9 cellular contexts compared by ENCODE assay signal in genomic region chr5:126358525-126358924, GRCh38.
DNase-seq lines count a peak whose midpoint lies in the region; ATAC-seq, FAIRE-seq and TF ChIP-seq lines count a peak whose summit lies in the region.
"Had no signal": no experiment of that assay in that cellular context is flagged by ENCODE, and none has a peak within 500 bp of the region (broad histone marks: within the 10 kb centered on the region; RNA-seq: fewer than 3 reads in every experiment).

No MANE protein-coding gene starts in this region.

- peak; percentile 92 for FAIRE-seq in GM18507 (lab: Jason Lieb, UNC)

- H3K4me3 ChIP-seq in brain microvascular endothelial cell (ENCODE audit: low read depth, low read length), result no peak overlapping the region
- no peak overlapping the region for H3K4me3 ChIP-seq in lower lobe of right lung
- no peak overlapping the region for H3K4me3 ChIP-seq in uterus

- H3K36me3 ChIP-seq in brain microvascular endothelial cell (replicated peaks) (no peaks in the 10 kb centered on the region), lower lobe of right lung (no peaks in the 10 kb centered on the region), uterus (no peaks in the 10 kb centered on the region)

- intact Hi-C loops in lower lobe of right lung (cut with DNase I) (loop anchor here (10.0 kb wide), 1 partner anchor 176 kb away; no protein-coding TSS in a partner anchor), uterus (cut with DNase I; ENCODE audit: low total_unique reads) (loop anchor here (10.0 kb wide), 1 partner anchor 66 kb away; the partner anchor contains the start of gene GRAMD2B)

- TF ChIP-seq CTCF in brain microvascular endothelial cell (IDR thresholded peaks at IDR 0.05; ENCODE audit: low read depth, low read length, missing control alignments) (no peak), lower lobe of right lung (IDR thresholded peaks at IDR 0.05) (no peak), uterus (IDR thresholded peaks at IDR 0.05) (no peak)

- no peak for TF ChIP-seq POLR2A in uterus (IDR thresholded peaks at IDR 0.05)

- H3K27ac ChIP-seq in brain microvascular endothelial cell, result no peak overlapping the region
- no peak overlapping the region for H3K27ac ChIP-seq in lower lobe of right lung
- H3K27ac ChIP-seq in uterus, result no peak overlapping the region

- peaks cover 8% of the 10 kb centered on the region for H3K4me1 ChIP-seq in lower lobe of right lung
- H3K4me1 ChIP-seq in uterus, result no peaks in the 10 kb centered on the region

- no peaks in the 10 kb centered on the region for H3K9me3 ChIP-seq in lower lobe of right lung
- no peaks in the 10 kb centered on the region for H3K9me3 ChIP-seq in uterus

- no peaks in the 10 kb centered on the region for H3K27me3 ChIP-seq in brain microvascular endothelial cell (replicated peaks)
- H3K27me3 ChIP-seq in lower lobe of right lung (ENCODE audit: low read depth), result no peaks in the 10 kb centered on the region
- no peaks in the 10 kb centered on the region for H3K27me3 ChIP-seq in uterus

- in situ Hi-C loops in brain microvascular endothelial cell (cut with HindIII; ENCODE audit: low pct_ligation_motif_present, low sequenced_read_pairs), result no loop called here

- ATAC-seq in GM21529 (IDR thresholded peaks at IDR 0.05; ENCODE audit: unreplicated experiment), result peak; percentile 90
- ATAC-seq in HG03439 (IDR thresholded peaks at IDR 0.05; ENCODE audit: unreplicated experiment), result peak; percentile 84
- ATAC-seq in lower lobe of right lung, result no peak

- peak; percentile 35 for DNase-seq in GM18507 (ENCODE audit: extremely low spot score, insufficient read length, low read depth)
- peak; percentile 50 for DNase-seq in brain microvascular endothelial cell
- no peak for DNase-seq in lower lobe of right lung
- DNase-seq in stimulated activated CD4-positive, alpha-beta T cell treated with anti-CD3 and anti-CD28 coated beads, Interleukin-4, amount 100 ng/mL, for 4 hours, result no peak
- DNase-seq in uterus, result no peak
- DNase-seq in germinal center (ENCODE audit: low spot score), result no peak
- DNase-seq: DND-41 had no signal

Comparison
In these comparisons a context has a peak if more than half of its experiments do, and no peak if none do; other contexts are left out.
1. DNase-seq: peak in GM18507 (single experiment) and brain microvascular endothelial cell (single experiment); none in lower lobe of right lung (single experiment), stimulated activated CD4-positive, alpha-beta T cell treated with anti-CD3 and anti-CD28 coated beads, Interleukin-4, amount 100 ng/mL, for 4 hours (0 of 2), uterus (0 of 2) and germinal center (single experiment).
2. ATAC-seq: peak in GM21529 (single experiment) and HG03439 (single experiment); none in lower lobe of right lung (0 of 2).